In the genomic region with DNA sequence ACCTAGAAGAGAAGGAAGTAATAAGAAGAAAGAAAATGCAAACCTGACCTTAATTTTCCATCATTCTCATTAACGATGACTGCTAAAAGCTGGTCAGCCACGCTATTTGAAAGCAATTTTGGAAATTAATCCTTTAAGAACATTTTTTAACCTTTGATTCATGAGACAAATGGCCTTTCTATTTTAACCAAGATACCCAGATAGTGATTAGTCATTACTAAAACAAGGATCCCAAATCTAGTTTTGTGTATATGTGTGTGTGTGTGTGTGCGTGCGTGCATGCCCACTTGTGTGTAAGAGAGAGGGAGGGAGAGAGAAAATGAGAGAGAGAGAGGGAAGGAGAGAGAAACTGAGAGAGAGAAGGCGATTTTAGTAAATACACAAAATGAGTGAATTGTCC, we compare ENCODE assay signal across 21 cellular contexts.
A peak's percentile ranks its signal among the peaks of the same experiment; 100 is the strongest.
DNase-seq lines count a peak whose midpoint lies in the region; ATAC-seq and TF ChIP-seq lines count a peak whose summit lies in the region.
"Had no signal": no experiment of that assay in that cellular context is flagged by ENCODE, and none has a peak within 500 bp of the region (broad histone marks: within the 10 kb centered on the region; RNA-seq: fewer than 3 reads in every experiment).

No MANE protein-coding gene starts in this region.

- no peaks in the 10 kb centered on the region for H3K79me2 ChIP-seq in trophoblast cell (ENCODE audit: control insufficient read depth, insufficient read depth, low read length, poor library complexity)

- no peaks in the 10 kb centered on the region for H3K27me3 Mint-ChIP-seq in neural crest cell (ENCODE audit: low read depth)
- no peaks in the 10 kb centered on the region; the same call in 1 of the 2 replicates for H3K27me3 Mint-ChIP-seq in HFFc6 (ENCODE audit: insufficient read depth)
- H3K27me3 Mint-ChIP-seq in naive thymus-derived CD8-positive, alpha-beta T cell, result no peaks in the 10 kb centered on the region
- H3K27me3 Mint-ChIP-seq: B cell; CD4-positive, CD25-positive, alpha-beta regulatory T cell had no signal

- H3K4ac ChIP-seq in trophoblast cell (ENCODE audit: low read depth, low read length), result no peak overlapping the region

- no peak overlapping the region for H2AK5ac ChIP-seq in trophoblast cell (ENCODE audit: low read length)

- no peak overlapping the region for H3K14ac ChIP-seq in trophoblast cell (ENCODE audit: low read length)

- no peak overlapping the region for H4K91ac ChIP-seq in trophoblast cell (ENCODE audit: low read depth, low read length)

- no peaks in the 10 kb centered on the region for H3K9me3 ChIP-seq in trophoblast cell (ENCODE audit: insufficient read depth, low read depth, low read length)
- H3K9me3 ChIP-seq: BLaER1, Caco-2 had no signal

- POLR2A ChIA-PET in naive thymus-derived CD8-positive, alpha-beta T cell (lab: Charles Lee), result no interaction called here

- H3K9me3 Mint-ChIP-seq in neural crest cell, result no peaks in the 10 kb centered on the region
- H3K9me3 Mint-ChIP-seq in HFFc6, result peaks cover 4% of the 10 kb centered on the region
- H3K9me3 Mint-ChIP-seq in naive thymus-derived CD8-positive, alpha-beta T cell, result peaks cover 0 to 9% (median 0%) of the 10 kb centered on the region in 9 donors
- H3K9me3 Mint-ChIP-seq: CD8-positive, alpha-beta T cell; GM23338; H9 had no signal

- ATAC-seq in SK-N-SH treated with all-trans-retinoic acid at 6 μM for 48 hours, result no peak
- no peak for ATAC-seq in naive thymus-derived CD8-positive, alpha-beta T cell
- ATAC-seq: CD8-positive, alpha-beta T cell; GM12878; GM23338; HCT116 had no signal

- no peak overlapping the region for H3K4me2 ChIP-seq in trophoblast cell (ENCODE audit: low read length)
- H3K4me2 ChIP-seq: BLaER1, GM23338 had no signal

- H3K4me1 ChIP-seq in trophoblast cell (ENCODE audit: control insufficient read depth in 1 of 2, insufficient read depth in 2 of 2, low read length in 2 of 2), result peaks cover 1 to 2% of the 10 kb centered on the region in 2 experiments
- H3K4me1 ChIP-seq: BLaER1, Caco-2 had no signal

- H3K23ac ChIP-seq in trophoblast cell (ENCODE audit: low read length), result no peak overlapping the region

- no peak overlapping the region for H2BK12ac ChIP-seq in trophoblast cell (ENCODE audit: low read length)

- H3K36me3 ChIP-seq in trophoblast cell (ENCODE audit: control insufficient read depth in 1 of 2, insufficient read depth in 2 of 2, low read length in 2 of 2), result no peaks in the 10 kb centered on the region
- H3K36me3 ChIP-seq: BLaER1 had no signal

- H2AFZ ChIP-seq in trophoblast cell (ENCODE audit: insufficient read depth, low read length, poor library complexity), result no peak overlapping the region
- H2AFZ ChIP-seq: GM23338 had no signal

- WGBS in trophoblast cell (ENCODE audit: extremely low coverage, insufficient coverage, insufficient read length), result no CpG with 5 or more reads among the region's 5 CpGs

- no peak overlapping the region for H4K12ac ChIP-seq in trophoblast cell (ENCODE audit: low read depth, low read length)

- H3K4me1 Mint-ChIP-seq in neural crest cell, result no peaks in the 10 kb centered on the region
- no peaks in the 10 kb centered on the region; the same call in 1 of the 2 replicates for H3K4me1 Mint-ChIP-seq in HFFc6 (ENCODE audit: low read depth)
- H3K4me1 Mint-ChIP-seq in naive thymus-derived CD8-positive, alpha-beta T cell, result no peaks in the 10 kb centered on the region
- H3K4me1 Mint-ChIP-seq: B cell; CD4-positive, CD25-positive, alpha-beta regulatory T cell; GM23338; H9 had no signal

- H3K79me1 ChIP-seq in trophoblast cell (ENCODE audit: low read length), result no peaks in the 10 kb centered on the region

- H4K8ac ChIP-seq in trophoblast cell (ENCODE audit: low read depth, low read length), result no peak overlapping the region

- no peak overlapping the region for H3K18ac ChIP-seq in trophoblast cell (ENCODE audit: low read length)

- H3K4me3 Mint-ChIP-seq in neural crest cell (no peak overlapping the region), HFFc6 (no peak overlapping the region)
- H3K4me3 Mint-ChIP-seq in naive thymus-derived CD8-positive, alpha-beta T cell, result no peak overlapping the region
- H3K4me3 Mint-ChIP-seq: B cell; CD4-positive, CD25-positive, alpha-beta regulatory T cell; CD8-positive, alpha-beta T cell; GM23338; H9 had no signal

- DNase-seq in M059J (ENCODE audit: low read depth) (peak; percentile 37), neural crest cell (ENCODE audit: low read depth, low spot score) (no peak), trophoblast cell (no peak), HFFc6 (no peak), NCI-H526 treated with DMSO at 0.1 percent for 48 hours (lab: John Stamatoyannopoulos, UW) (no peak)
- no peak for DNase-seq in naive thymus-derived CD8-positive, alpha-beta T cell
- DNase-seq: CD4-positive, CD25-positive, alpha-beta regulatory T cell; CD8-positive, alpha-beta T cell; DMS153; DND-41; EL; GDM1; H9 had no signal

- no peak overlapping the region for H3K4me3 ChIP-seq in trophoblast cell (ENCODE audit: low read depth, low read length)
- H3K4me3 ChIP-seq: BLaER1, GM12878, GM23338 had no signal

- no peak overlapping the region for H2BK5ac ChIP-seq in trophoblast cell (ENCODE audit: low read depth, low read length, poor library complexity)

- H3K27me3 ChIP-seq in trophoblast cell (ENCODE audit: insufficient read depth, low read length), result no peaks in the 10 kb centered on the region
- H3K27me3 ChIP-seq: BLaER1 had no signal

- H3K27ac Mint-ChIP-seq in neural crest cell (ENCODE audit: unreplicated experiment) (peak overlapping the region; percentile 58), HFFc6 (no peak overlapping the region)
- H3K27ac Mint-ChIP-seq in naive thymus-derived CD8-positive, alpha-beta T cell, result no peak overlapping the region
- H3K27ac Mint-ChIP-seq: B cell; CD4-positive, CD25-positive, alpha-beta regulatory T cell; CD8-positive, alpha-beta T cell; GM23338; H9 had no signal

- H2BK120ac ChIP-seq in trophoblast cell (ENCODE audit: insufficient read depth, low read length, poor library complexity), result no peak overlapping the region

- TF ChIP-seq CTCF in neural crest cell (conservative IDR thresholded peaks at IDR 0.05) (no peak), HFFc6 (IDR thresholded peaks at IDR 0.05) (no peak)

- H3K36me3 Mint-ChIP-seq in neural crest cell (ENCODE audit: low read depth) (no peaks in the 10 kb centered on the region), HFFc6 (ENCODE audit: low read depth) (no peaks in the 10 kb centered on the region)
- H3K36me3 Mint-ChIP-seq in naive thymus-derived CD8-positive, alpha-beta T cell, result no peaks in the 10 kb centered on the region
- H3K36me3 Mint-ChIP-seq: CD4-positive, CD25-positive, alpha-beta regulatory T cell; CD8-positive, alpha-beta T cell had no signal

- no peak overlapping the region for H3K27ac ChIP-seq in trophoblast cell (ENCODE audit: low read depth, low read length)
- H3K27ac ChIP-seq: BLaER1, C4-2B had no signal

- H3K9ac ChIP-seq in trophoblast cell (ENCODE audit: low read length), result no peak overlapping the region
- H3K9ac ChIP-seq: BLaER1 had no signal

TF ChIP-seq in SK-N-SH treated with all-trans-retinoic acid at 6 μM for 48 hours, 23 proteins besides CTCF, POLR2A, EP300 and RAD21:
- 0 out of 2 replicates have a peak, but pooled peaks have one; percentile 24 for TF ChIP-seq ISL1 (CRISPR knock-in tag; IDR thresholded peaks at IDR 0.05)
- TF ChIP-seq RARB (CRISPR knock-in tag; IDR thresholded peaks at IDR 0.05), result no peak
- TF ChIP-seq, protein P1, sequence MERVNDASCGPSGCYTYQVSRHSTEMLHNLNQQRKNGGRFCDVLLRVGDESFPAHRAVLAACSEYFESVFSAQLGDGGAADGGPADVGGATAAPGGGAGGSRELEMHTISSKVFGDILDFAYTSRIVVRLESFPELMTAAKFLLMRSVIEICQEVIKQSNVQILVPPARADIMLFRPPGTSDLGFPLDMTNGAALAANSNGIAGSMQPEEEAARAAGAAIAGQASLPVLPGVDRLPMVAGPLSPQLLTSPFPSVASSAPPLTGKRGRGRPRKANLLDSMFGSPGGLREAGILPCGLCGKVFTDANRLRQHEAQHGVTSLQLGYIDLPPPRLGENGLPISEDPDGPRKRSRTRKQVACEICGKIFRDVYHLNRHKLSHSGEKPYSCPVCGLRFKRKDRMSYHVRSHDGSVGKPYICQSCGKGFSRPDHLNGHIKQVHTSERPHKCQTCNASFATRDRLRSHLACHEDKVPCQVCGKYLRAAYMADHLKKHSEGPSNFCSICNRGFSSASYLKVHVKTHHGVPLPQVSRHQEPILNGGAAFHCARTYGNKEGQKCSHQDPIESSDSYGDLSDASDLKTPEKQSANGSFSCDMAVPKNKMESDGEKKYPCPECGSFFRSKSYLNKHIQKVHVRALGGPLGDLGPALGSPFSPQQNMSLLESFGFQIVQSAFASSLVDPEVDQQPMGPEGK (CRISPR knock-in tag; IDR thresholded peaks at IDR 0.05; ENCODE audit: borderline replicate concordance), result no peak
- TF ChIP-seq TCF4 (CRISPR knock-in tag; IDR thresholded peaks at IDR 0.05; ENCODE audit: borderline replicate concordance), result no peak
- no peak for TF ChIP-seq PPARA (CRISPR knock-in tag; IDR thresholded peaks at IDR 0.05; ENCODE audit: borderline replicate concordance)
- 0 out of 2 replicates have a peak, but pooled peaks have one; percentile 50 for TF ChIP-seq ZC3H10 (CRISPR knock-in tag; IDR thresholded peaks at IDR 0.05)
